Comparison of ENCODE assay signal across 9 cellular contexts in genomic region chr6:15879372-15880261, GRCh38.
DNase-seq lines count a peak whose midpoint lies in the region; ATAC-seq, FAIRE-seq and TF ChIP-seq lines count a peak whose summit lies in the region.
"Had no signal": no experiment of that assay in that cellular context is flagged by ENCODE, and none has a peak within 500 bp of the region (broad histone marks: within the 10 kb centered on the region; RNA-seq: fewer than 3 reads in every experiment).

No MANE protein-coding gene starts in this region.

- H3K4me3 ChIP-seq in fibroblast of mammary gland (ENCODE audit: control insufficient read depth, low read depth, low read length), result no peak overlapping the region

- POLR2A ChIA-PET in GM10248 (lab: Yijun Ruan, JAX), result interaction anchor here (0.6 kb wide), 2 partner anchors 22 to 104 kb away, joined by 3 to 4 read pairs; no protein-coding TSS in a partner anchor

- no peak for TF ChIP-seq CTCF in GM10248 (IDR thresholded peaks at IDR 0.05; ENCODE audit: control extremely low read depth, extremely low read depth, low read depth, missing control alignments)
- TF ChIP-seq CTCF in fibroblast of mammary gland (conservative IDR thresholded peaks at IDR 0.05; ENCODE audit: control insufficient read depth, insufficient read depth, low read depth, low read length), result no peak

- CTCF ChIA-PET in GM10248 (lab: Yijun Ruan, JAX), result interaction anchor here (0.7 to 1.8 kb wide), 11 partner anchors 8 to 249 kb away, joined by 3 to 5 read pairs (median 3); partner anchors contain the start of gene MYLIP

- DNase-seq in GM10248 (ENCODE audit: extremely low spot score) (peak; percentile 62), NCI-H146 (lab: John Stamatoyannopoulos, UW) (peak; percentile 81), fibroblast of mammary gland (ENCODE audit: low read depth) (peak; percentile 71), H54 (ENCODE audit: insufficient read length, low spot score) (no peak), HuH-7.5 (ENCODE audit: low spot score) (no peak)
- peak; percentile 73 to 80 for DNase-seq in activated CD4-positive, alpha-beta T cell treated with anti-CD3 and anti-CD28 coated beads, Interleukin-2, amount 50 U/mL, for 48 hours
- DNase-seq in stimulated activated CD4-positive, alpha-beta T cell treated with anti-CD3 and anti-CD28 coated beads, Interleukin-15, amount 100 ng/mL, for 1 hour (ENCODE audit: low read depth in 1 of 2, low spot score in 1 of 2), result peak; percentile 5 to 31

- TF ChIP-seq POLR2A in H54 (IDR thresholded peaks at IDR 0.05; ENCODE audit: low read depth, low read length), result no peak

- ATAC-seq in HG02571 (IDR thresholded peaks at IDR 0.05; ENCODE audit: unreplicated experiment), result peak; percentile 80
- ATAC-seq: Panc1 had no signal

- no peak for FAIRE-seq in H54 (lab: Jason Lieb, UNC)

Comparison
In these comparisons a context has a peak if more than half of its experiments do, and no peak if none do; other contexts are left out.
1. DNase-seq: peak in GM10248 (single experiment), NCI-H146 (single experiment), activated CD4-positive, alpha-beta T cell treated with anti-CD3 and anti-CD28 coated beads, Interleukin-2, amount 50 U/mL, for 48 hours (2 of 2), fibroblast of mammary gland (single experiment) and stimulated activated CD4-positive, alpha-beta T cell treated with anti-CD3 and anti-CD28 coated beads, Interleukin-15, amount 100 ng/mL, for 1 hour (2 of 2); none in H54 (single experiment) and HuH-7.5 (single experiment).